27 cellular contexts compared by ENCODE assay signal in the genomic region with DNA sequence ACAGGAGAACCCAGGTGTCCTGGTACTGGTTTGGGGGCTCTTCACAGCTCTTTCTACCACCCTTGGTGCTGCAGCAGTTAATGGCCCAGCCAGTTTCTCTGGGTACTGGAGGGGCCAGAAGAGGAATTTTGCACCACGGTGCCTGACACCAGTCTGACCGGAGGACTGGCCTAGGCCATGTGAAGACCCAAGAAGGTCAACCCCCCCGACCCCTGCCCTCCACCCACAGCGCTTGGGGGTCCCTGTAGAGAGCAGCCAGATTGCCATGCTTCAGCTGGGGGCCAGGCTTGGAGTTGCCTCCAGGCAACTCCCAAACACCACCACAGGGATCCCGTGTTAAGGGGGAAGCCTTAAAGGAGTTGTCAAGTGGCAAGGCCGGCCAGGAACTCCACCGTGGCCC. TPM values are rescaled to one million over a fixed set of nuclear protein-coding genes. Genes with fewer than 3 reads are reported as not detected.
DNase-seq lines count a peak whose midpoint lies in the region; ATAC-seq, FAIRE-seq and TF ChIP-seq lines count a peak whose summit lies in the region.
"Had no signal": no experiment of that assay in that cellular context is flagged by ENCODE, and none has a peak within 500 bp of the region (broad histone marks: within the 10 kb centered on the region; RNA-seq: fewer than 3 reads in every experiment).

No MANE protein-coding gene starts in this region.

- H3K36me3 Mint-ChIP-seq in stimulated activated memory B cell treated with anti-CD40 and anti-IgM and Interleukin-4, amounts not matched to agents 10 μg/mL and 1 μg/mL and 100 μg/mL, for 72 hours: no peaks in the 10 kb centered on the region
- H3K36me3 Mint-ChIP-seq in activated naive CD8-positive, alpha-beta T cell treated with anti-CD3 and anti-CD28 coated beads for 36 hours: no peaks in the 10 kb centered on the region
- peaks cover 0 to under 1% (median 0%) of the 10 kb centered on the region in 3 donors for H3K36me3 Mint-ChIP-seq in immature natural killer cell
- H3K36me3 Mint-ChIP-seq: CD4-positive, CD25-positive, alpha-beta regulatory T cell had no signal

- FAIRE-seq in kidney (lab: Jason Lieb, UNC) (no peak), D721Med (lab: Jason Lieb, UNC) (no peak)
- FAIRE-seq: HepG2, K562 had no signal

- no peaks in the 10 kb centered on the region for H3K36me3 ChIP-seq in H7 (replicated peaks; ENCODE audit: control insufficient read depth, insufficient read depth, low read length)
- no peaks in the 10 kb centered on the region for H3K36me3 ChIP-seq in kidney (ENCODE audit: control insufficient read depth in 1 of 2, insufficient read depth in 2 of 2, low read length in 2 of 2)
- H3K36me3 ChIP-seq: BLaER1 had no signal

- DNase-seq in H7: peak; percentile 33
- peak; percentile 50 for DNase-seq in kidney
- no peak for DNase-seq in NCI-H226
- no peak for DNase-seq in D721Med (ENCODE audit: insufficient read length, low spot score)
- no peak for DNase-seq in activated naive CD8-positive, alpha-beta T cell treated with anti-CD3 and anti-CD28 coated beads for 36 hours
- DNase-seq in immature natural killer cell: no peak
- DNase-seq: CD4-positive, CD25-positive, alpha-beta regulatory T cell; DMS53; H9; Kasumi-1; NCI-H1105 treated with DMSO at 0.1 percent for 48 hours; NCI-H146; NCI-H1930; NCI-H2107; NCI-H446; NCI-H524 treated with DMSO at 0.1 percent for 48 hours; NCI-H774; PC-3; Right ventricle myocardium superior had no signal

- H3K4me3 ChIP-seq in H7 (ENCODE audit: insufficient read depth, low read depth, low read length) (no peak overlapping the region), kidney (ENCODE audit: low read length in 2 of 2) (no peak overlapping the region)
- H3K4me3 ChIP-seq: BLaER1, GM23248, K562 had no signal

- H3K27me3 Mint-ChIP-seq in stimulated activated memory B cell treated with anti-CD40 and anti-IgM and Interleukin-4, amounts not matched to agents 10 μg/mL and 1 μg/mL and 100 μg/mL, for 72 hours: peaks cover 27% of the 10 kb centered on the region
- H3K27me3 Mint-ChIP-seq in activated naive CD8-positive, alpha-beta T cell treated with anti-CD3 and anti-CD28 coated beads for 36 hours: peaks cover 15% of the 10 kb centered on the region
- peaks cover 0 to 6% (median 3%) of the 10 kb centered on the region in 3 donors for H3K27me3 Mint-ChIP-seq in immature natural killer cell (ENCODE audit: low read depth in 3 of 3)

- peaks cover 1% of the 10 kb centered on the region for H3K27me3 ChIP-seq in H7 (ENCODE audit: control insufficient read depth, insufficient read depth, low read length)

- TF ChIP-seq CTCF in kidney (IDR thresholded peaks at IDR 0.05; ENCODE audit: borderline replicate concordance, extremely low read depth, insufficient read depth): no peak
- TF ChIP-seq CTCF in D721Med (IDR thresholded peaks at IDR 0.05; ENCODE audit: insufficient read depth, missing control alignments): no peak

- peaks cover 0 to 7% of the 10 kb centered on the region in 2 donors for H3K4me1 ChIP-seq in kidney (ENCODE audit: control insufficient read depth in 1 of 2, insufficient read depth in 1 of 2, low read depth in 1 of 2, low read length in 2 of 2)

- H3K9ac ChIP-seq in kidney (ENCODE audit: low read length in 2 of 2): no peak overlapping the region
- H3K9ac ChIP-seq: BLaER1, GM23248 had no signal

- no peak overlapping the region for H3K27ac Mint-ChIP-seq in stimulated activated memory B cell treated with anti-CD40 and anti-IgM and Interleukin-4, amounts not matched to agents 10 μg/mL and 1 μg/mL and 100 μg/mL, for 72 hours
- no peak overlapping the region for H3K27ac Mint-ChIP-seq in activated naive CD8-positive, alpha-beta T cell treated with anti-CD3 and anti-CD28 coated beads for 36 hours
- no peak overlapping the region for H3K27ac Mint-ChIP-seq in immature natural killer cell
- H3K27ac Mint-ChIP-seq: CD4-positive, CD25-positive, alpha-beta regulatory T cell had no signal

- H3K27ac ChIP-seq in angular gyrus (ENCODE audit: low read depth, low read length) (peak overlapping the region; percentile 80), kidney (ENCODE audit: low read depth in 2 of 2, low read length in 2 of 2) (no peak overlapping the region)
- H3K27ac ChIP-seq: BLaER1, GM23248 had no signal

- intact Hi-C loops in kidney (cut with DNase I): no loop called here

- no peak overlapping the region for H3K4me3 Mint-ChIP-seq in stimulated activated memory B cell treated with anti-CD40 and anti-IgM and Interleukin-4, amounts not matched to agents 10 μg/mL and 1 μg/mL and 100 μg/mL, for 72 hours
- no peak overlapping the region for H3K4me3 Mint-ChIP-seq in activated naive CD8-positive, alpha-beta T cell treated with anti-CD3 and anti-CD28 coated beads for 36 hours
- H3K4me3 Mint-ChIP-seq in immature natural killer cell: no peak overlapping the region
- H3K4me3 Mint-ChIP-seq: CD4-positive, CD25-positive, alpha-beta regulatory T cell; H9 had no signal

- no peaks in the 10 kb centered on the region for H3K4me1 Mint-ChIP-seq in stimulated activated memory B cell treated with anti-CD40 and anti-IgM and Interleukin-4, amounts not matched to agents 10 μg/mL and 1 μg/mL and 100 μg/mL, for 72 hours
- no peaks in the 10 kb centered on the region for H3K4me1 Mint-ChIP-seq in activated naive CD8-positive, alpha-beta T cell treated with anti-CD3 and anti-CD28 coated beads for 36 hours
- peaks cover 0 to under 1% of the 10 kb centered on the region in 2 donors for H3K4me1 Mint-ChIP-seq in immature natural killer cell
- H3K4me1 Mint-ChIP-seq: CD4-positive, CD25-positive, alpha-beta regulatory T cell had no signal

- H3K9me3 ChIP-seq in kidney (ENCODE audit: control insufficient read depth in 1 of 2, low read length in 2 of 2): no peaks in the 10 kb centered on the region
- H3K9me3 ChIP-seq: BLaER1 had no signal

- H3K9me3 Mint-ChIP-seq in stimulated activated memory B cell treated with anti-CD40 and anti-IgM and Interleukin-4, amounts not matched to agents 10 μg/mL and 1 μg/mL and 100 μg/mL, for 72 hours: no peaks in the 10 kb centered on the region
- H3K9me3 Mint-ChIP-seq in activated naive CD8-positive, alpha-beta T cell treated with anti-CD3 and anti-CD28 coated beads for 36 hours: no peaks in the 10 kb centered on the region
- H3K9me3 Mint-ChIP-seq in immature natural killer cell: peaks cover 0 to 2% (median 0%) of the 10 kb centered on the region in 6 donors
- H3K9me3 Mint-ChIP-seq: CD4-positive, CD25-positive, alpha-beta regulatory T cell; H9 had no signal

- ATAC-seq in stimulated activated memory B cell treated with anti-CD40 and anti-IgM and Interleukin-4, amounts not matched to agents 10 μg/mL and 1 μg/mL and 100 μg/mL, for 72 hours: peak; percentile 35
- ATAC-seq: HepG2, K562, PC-3 had no signal

RNA-seq across cellular contexts. Expression of a gene that starts 6.2 kb away (rescaled TPM):
- 3.2 and 3.6 TPM in 2 replicates for total RNA-seq in H7 (2014; rRNA removed; shearing (Covaris generic))
- total RNA-seq in kidney: 0.57 TPM
- 1.1 TPM for polyA plus RNA-seq in kidney (ENCODE audit: insufficient read depth, low read depth, low replicate concordance)
- total RNA-seq in activated naive CD8-positive, alpha-beta T cell treated with anti-CD3 and anti-CD28 coated beads for 36 hours: not detected
- polyA plus RNA-seq in immature natural killer cell: not detected
- total RNA-seq: CD4-positive, CD25-positive, alpha-beta regulatory T cell; SK-MEL-5 had no signal
- polyA plus RNA-seq: CD4-positive, CD25-positive, alpha-beta regulatory T cell had no signal

RNA-seq across cellular contexts. Expression of a gene that starts 6.9 kb away (rescaled TPM):
- total RNA-seq in H7 (2014; rRNA removed; shearing (Covaris generic)): 0.07 TPM in 1 of 2 replicates, not detected in the other
- 0.28 TPM for total RNA-seq in kidney
- polyA plus RNA-seq in kidney (ENCODE audit: insufficient read depth, low read depth, low replicate concordance): 0.90 TPM
- not detected for total RNA-seq in activated naive CD8-positive, alpha-beta T cell treated with anti-CD3 and anti-CD28 coated beads for 36 hours
- polyA plus RNA-seq in immature natural killer cell: not detected
- total RNA-seq: CD4-positive, CD25-positive, alpha-beta regulatory T cell; HT1080; SK-MEL-5 had no signal
- polyA plus RNA-seq: CD4-positive, CD25-positive, alpha-beta regulatory T cell; GM23248; HepG2 had no signal

Comparison
In these comparisons a context has a peak if more than half of its experiments do, and no peak if none do; other contexts are left out.
1. DNase-seq: peak in H7 (single experiment) and kidney (single experiment); none in NCI-H226 (single experiment), D721Med (single experiment), activated naive CD8-positive, alpha-beta T cell treated with anti-CD3 and anti-CD28 coated beads for 36 hours (single experiment) and immature natural killer cell (0 of 3).